ENCODE assay signal across 8 cellular contexts in genomic region chr4:10160280-10160856, GRCh38. TPM values are rescaled to one million over a fixed set of nuclear protein-coding genes. Genes with fewer than 3 reads are reported as not detected.
DNase-seq lines count a peak whose midpoint lies in the region; ATAC-seq, FAIRE-seq and TF ChIP-seq lines count a peak whose summit lies in the region.

No MANE protein-coding gene starts in this region.

- intact Hi-C loops in activated CD4-positive, alpha-beta T cell treated with anti-CD3 and anti-CD28 coated beads, Interleukin-2, amount 10 ng/mL, durations not matched to agents 24 days and 14 days (cut with micrococcal nuclease): loop anchor here (1.0 to 5.0 kb wide), 2 partner anchors 297 to 389 kb away; partner anchors contain the start of gene ZNF518B
- intact Hi-C loops in Panc1 (cut with micrococcal nuclease; ENCODE audit: unreplicated experiment): loop anchor here (2.0 kb wide), 1 partner anchor 388 kb away; no protein-coding TSS in a partner anchor
- intact Hi-C loops in lower leg skin (cut with DNase I; ENCODE audit: low total_unique reads): loop anchor here (10.0 kb wide), 1 partner anchor 384 kb away; no protein-coding TSS in a partner anchor

- peak; percentile 66 for DNase-seq in activated CD4-positive, alpha-beta T cell treated with anti-CD3 and anti-CD28 coated beads, Interleukin-2, amount 10 ng/mL, durations not matched to agents 24 days and 14 days
- no peak for DNase-seq in activated CD4-positive, alpha-beta T cell treated with anti-CD3 and anti-CD28 coated beads, Interleukin-2, amount 50 U/mL, for 4 hours
- DNase-seq in Panc1 (ENCODE audit: low read depth, low spot score) (no peak), fibroblast of the aortic adventitia (ENCODE audit: low read depth) (peak; percentile 72), small intestine (peak; percentile 39), NAMALWA (ENCODE audit: low spot score) (no peak), lower leg skin (ENCODE audit: low spot score in 2 of 2) (no peak)

- H3K4me1 ChIP-seq in Panc1 (ENCODE audit: control insufficient read depth, insufficient read depth, low read length) (no peaks in the 10 kb centered on the region), small intestine (ENCODE audit: control insufficient read depth in 2 of 2, insufficient read depth in 1 of 2, low read depth in 1 of 2, low read length in 1 of 2) (peaks cover 0 to 5% of the 10 kb centered on the region in 2 donors)

- TF ChIP-seq POLR2A in lower leg skin (IDR thresholded peaks at IDR 0.05): no peak

- peaks cover 26% of the 10 kb centered on the region for H3K4me1 Mint-ChIP-seq in activated CD4-positive, alpha-beta T cell treated with anti-CD3 and anti-CD28 coated beads, Interleukin-2, amount 10 ng/mL, durations not matched to agents 24 days and 14 days

- BruUV-seq in Panc1 (replicated peaks; lab: Mats Ljungman, UMichigan): no TSS peak

- no peak overlapping the region for H3K27ac Mint-ChIP-seq in activated CD4-positive, alpha-beta T cell treated with anti-CD3 and anti-CD28 coated beads, Interleukin-2, amount 10 ng/mL, durations not matched to agents 24 days and 14 days

- no peaks in the 10 kb centered on the region for H3K36me3 Mint-ChIP-seq in activated CD4-positive, alpha-beta T cell treated with anti-CD3 and anti-CD28 coated beads, Interleukin-2, amount 10 ng/mL, durations not matched to agents 24 days and 14 days (ENCODE audit: low read depth)

- H3K9me3 ChIP-seq in Panc1 (ENCODE audit: control insufficient read depth, insufficient read depth, low read depth, low read length) (no peaks in the 10 kb centered on the region), small intestine (ENCODE audit: control insufficient read depth, low read depth) (no peaks in the 10 kb centered on the region)

- peaks cover 2% of the 10 kb centered on the region for H3K27me3 Mint-ChIP-seq in activated CD4-positive, alpha-beta T cell treated with anti-CD3 and anti-CD28 coated beads, Interleukin-2, amount 10 ng/mL, durations not matched to agents 24 days and 14 days

- no peak overlapping the region for H3K27ac ChIP-seq in Panc1 (ENCODE audit: low read length)
- no peak overlapping the region for H3K27ac ChIP-seq in small intestine (ENCODE audit: low read depth in 1 of 2, low read length in 1 of 2)

- H3K4me3 Mint-ChIP-seq in activated CD4-positive, alpha-beta T cell treated with anti-CD3 and anti-CD28 coated beads, Interleukin-2, amount 10 ng/mL, durations not matched to agents 24 days and 14 days: no peak overlapping the region

- no peaks in the 10 kb centered on the region for H3K36me3 ChIP-seq in Panc1 (ENCODE audit: control insufficient read depth, insufficient read depth, low read length)
- no peaks in the 10 kb centered on the region for H3K36me3 ChIP-seq in small intestine (ENCODE audit: control insufficient read depth in 2 of 2, insufficient read depth in 2 of 2, low read length in 2 of 2)

- TF ChIP-seq CTCF in Panc1 (IDR thresholded peaks at IDR 0.05) (peak; percentile 23; the same call in 1 of the 2 replicates), fibroblast of the aortic adventitia (IDR thresholded peaks at IDR 0.05; ENCODE audit: insufficient read depth, low read length) (peak; percentile 46), lower leg skin (IDR thresholded peaks at IDR 0.05) (no peak)

- no peak for ATAC-seq in Panc1
- no peak for ATAC-seq in GM18519 (IDR thresholded peaks at IDR 0.05; ENCODE audit: low FRiP score, unreplicated experiment)

- in situ Hi-C loops in Panc1 (cut with HindIII; ENCODE audit: low pct_unique_long_range_greater_than_20kb, low sequenced_read_pairs): no loop called here

- no peak for FAIRE-seq in small intestine (lab: Jason Lieb, UNC)

- CTCF ChIA-PET in Panc1 (lab: Charles Lee): no interaction called here

- H3K4me3 ChIP-seq in Panc1 (ENCODE audit: low read depth in 2 of 2, low read length in 2 of 2) (no peak overlapping the region), fibroblast of the aortic adventitia (ENCODE audit: low read depth, low read length) (no peak overlapping the region), small intestine (ENCODE audit: low read depth in 1 of 2, low read length in 2 of 2) (no peak overlapping the region), lower leg skin (ENCODE audit: low read depth, poor library complexity, severe bottlenecking) (no peak overlapping the region)

- WGBS in small intestine, 3 donors: 47 to 58% (median 50%) methylated on average over 7 of the region's 7 CpGs
- WGBS in lower leg skin, 2 donors: 63 to 65% methylated on average over 7 of the region's 7 CpGs

- H3K27me3 ChIP-seq in Panc1 (ENCODE audit: control insufficient read depth, insufficient read depth, low read length): no peaks in the 10 kb centered on the region; the same call in 1 of the 2 replicates
- no peaks in the 10 kb centered on the region for H3K27me3 ChIP-seq in small intestine (ENCODE audit: control insufficient read depth in 2 of 2, insufficient read depth in 2 of 2, low read length in 2 of 2)

- H3K9me3 Mint-ChIP-seq in activated CD4-positive, alpha-beta T cell treated with anti-CD3 and anti-CD28 coated beads, Interleukin-2, amount 10 ng/mL, durations not matched to agents 24 days and 14 days: no peaks in the 10 kb centered on the region

- POLR2A ChIA-PET in Panc1 (lab: Charles Lee): no interaction called here

RNA-seq across cellular contexts. Expression of gene WDR1, which starts 43.8 kb away (rescaled TPM):
- 369 and 376 TPM in 2 replicates for total RNA-seq in activated CD4-positive, alpha-beta T cell treated with anti-CD3 and anti-CD28 coated beads, Interleukin-2, amount 10 ng/mL, durations not matched to agents 24 days and 14 days
- total RNA-seq in Panc1 (2021; ENCODE audit: unreplicated experiment): 260 TPM
- 339 TPM for polyA plus RNA-seq in Panc1 (2012; ENCODE audit: insufficient read length)
- 75.7 and 228 TPM in 2 replicates for total RNA-seq in fibroblast of the aortic adventitia (ENCODE audit: low replicate concordance)
- 100 to 1,000 TPM; 154 to 196 (median 176) TPM for polyA plus RNA-seq in small intestine
- total RNA-seq in lower leg skin: 100 to 1,000 TPM in 3 of 4 donors, 10 to 100 TPM in 1; 83.2 to 163 (median 144) TPM

Comparison
In these comparisons a context has a peak if more than half of its experiments do, and no peak if none do; other contexts are left out.
1. DNase-seq: peak in activated CD4-positive, alpha-beta T cell treated with anti-CD3 and anti-CD28 coated beads, Interleukin-2, amount 10 ng/mL, durations not matched to agents 24 days and 14 days (single experiment), fibroblast of the aortic adventitia (single experiment) and small intestine (single experiment); none in activated CD4-positive, alpha-beta T cell treated with anti-CD3 and anti-CD28 coated beads, Interleukin-2, amount 50 U/mL, for 4 hours (0 of 2), Panc1 (single experiment), NAMALWA (single experiment) and lower leg skin (0 of 2).
2. CTCF ChIP-seq: peak in Panc1 (single experiment) and fibroblast of the aortic adventitia (single experiment); none in lower leg skin (0 of 3).